In genomic region chr4:173367946-173368345, GRCh38 we compare ENCODE assay signal across 11 cellular contexts. TPM values are rescaled to one million over a fixed set of nuclear protein-coding genes. Genes with fewer than 3 reads are reported as not detected.
DNase-seq lines count a peak whose midpoint lies in the region; ATAC-seq and TF ChIP-seq lines count a peak whose summit lies in the region.
"Had no signal": no experiment of that assay in that cellular context is flagged by ENCODE, and none has a peak within 500 bp of the region (broad histone marks: within the 10 kb centered on the region; RNA-seq: fewer than 3 reads in every experiment).

No MANE protein-coding gene starts in this region.

- in situ Hi-C loops in transverse colon (cut with MboI; ENCODE audit: low pct_ligation_motif_present in 1 of 4, low pct_unique_long_range_greater_than_20kb in 1 of 4, low sequenced_read_pairs in 3 of 4) (no loop called here), gastrocnemius medialis (cut with MboI; ENCODE audit: low sequenced_read_pairs in 4 of 4) (loop anchor here in 1 of 4 donors (25.0 kb wide), 1 partner anchor 919 kb away; the partner anchor contains the start of genes CEP44 and FBXO8)

- intact Hi-C loops in OCI-LY7 (cut with micrococcal nuclease; ENCODE audit: unreplicated experiment), result loop anchor here (2.0 kb wide), 1 partner anchor 199 kb away; the partner anchor contains the start of gene GALNT7
- intact Hi-C loops in transverse colon (cut with DNase I; ENCODE audit: low total_unique reads), result no loop called here
- intact Hi-C loops in gastrocnemius medialis (cut with DNase I; ENCODE audit: low total_unique reads), result no loop called here
- intact Hi-C loops in lower leg skin (cut with DNase I; ENCODE audit: low total_unique reads), result no loop called here

- 49 to 54% methylated on average over 3 to 4 of the region's 4 CpGs for WGBS in transverse colon (ENCODE audit: low coverage in 1 of 2), 2 donors
- WGBS in lower leg skin, 2 donors, result 47 to 49% methylated on average over 4 of the region's 4 CpGs

- peak overlapping the region; percentile 58 for H3K27ac Mint-ChIP-seq in activated CD8-positive, alpha-beta memory T cell treated with anti-CD3 and anti-CD28 coated beads, Interleukin-2, amount 10 ng/mL, durations not matched to agents 7 days and 5 days
- H3K27ac Mint-ChIP-seq: B cell had no signal

- peaks cover 38% of the 10 kb centered on the region for H3K4me1 Mint-ChIP-seq in activated CD8-positive, alpha-beta memory T cell treated with anti-CD3 and anti-CD28 coated beads, Interleukin-2, amount 10 ng/mL, durations not matched to agents 7 days and 5 days

- TF ChIP-seq EP300 in transverse colon (IDR thresholded peaks at IDR 0.05; ENCODE audit: low read depth), result no peak

- H3K36me3 ChIP-seq in OCI-LY7 (ENCODE audit: insufficient read depth, low read length) (peaks cover under 1% of the 10 kb centered on the region; the same call in 1 of the 2 replicates), skeletal muscle satellite cell (ENCODE audit: insufficient read depth, low read length) (no peaks in the 10 kb centered on the region), transverse colon (no peaks in the 10 kb centered on the region), gastrocnemius medialis (no peaks in the 10 kb centered on the region)
- H3K36me3 ChIP-seq: colonic mucosa had no signal

- H3K4me2 ChIP-seq in OCI-LY7 (ENCODE audit: low read length), result peak overlapping the region; percentile 97
- peak overlapping the region; percentile 61 for H3K4me2 ChIP-seq in skeletal muscle satellite cell (ENCODE audit: low read length)

- no peak for ATAC-seq in activated CD8-positive, alpha-beta memory T cell treated with anti-CD3 and anti-CD28 coated beads, Interleukin-2, amount 10 ng/mL, durations not matched to agents 7 days and 5 days
- no peak for ATAC-seq in gastrocnemius medialis

- H3K79me2 ChIP-seq in OCI-LY7 (ENCODE audit: insufficient read depth, low read depth, low read length), result peaks cover 44% of the 10 kb centered on the region

- H3K27ac ChIP-seq in OCI-LY7 (ENCODE audit: low read depth, low read length, poor library complexity, severe bottlenecking), result peak overlapping the region; percentile 32
- peak overlapping the region in 2 of 4 donors; percentile 98 to 99 for H3K27ac ChIP-seq in transverse colon
- peak overlapping the region in 1 of 4 donors; percentile 8 for H3K27ac ChIP-seq in gastrocnemius medialis
- H3K27ac ChIP-seq: colonic mucosa had no signal

- no peaks in the 10 kb centered on the region for H3K9me3 Mint-ChIP-seq in activated CD8-positive, alpha-beta memory T cell treated with anti-CD3 and anti-CD28 coated beads, Interleukin-2, amount 10 ng/mL, durations not matched to agents 7 days and 5 days (ENCODE audit: low read depth)

- peak overlapping the region; percentile 42; the same call in 1 of the 2 replicates for H2AFZ ChIP-seq in OCI-LY7 (ENCODE audit: low read length)

- peak overlapping the region; percentile 83 for H3K4me3 ChIP-seq in OCI-LY7 (ENCODE audit: low read depth, low read length, poor library complexity, severe bottlenecking)
- no peak overlapping the region for H3K4me3 ChIP-seq in skeletal muscle satellite cell (ENCODE audit: low read length)
- no peak overlapping the region for H3K4me3 ChIP-seq in transverse colon
- no peak overlapping the region for H3K4me3 ChIP-seq in gastrocnemius medialis
- H3K4me3 ChIP-seq in lower leg skin (ENCODE audit: low read depth, poor library complexity, severe bottlenecking), result no peak overlapping the region
- H3K4me3 ChIP-seq: colonic mucosa had no signal

- no peak overlapping the region for H3K9ac ChIP-seq in skeletal muscle satellite cell (ENCODE audit: low read depth, low read length)

- peak overlapping the region; percentile 57 for H3K4me3 Mint-ChIP-seq in activated CD8-positive, alpha-beta memory T cell treated with anti-CD3 and anti-CD28 coated beads, Interleukin-2, amount 10 ng/mL, durations not matched to agents 7 days and 5 days
- H3K4me3 Mint-ChIP-seq: B cell had no signal

- TF ChIP-seq CTCF in OCI-LY7 (conservative IDR thresholded peaks at IDR 0.05; ENCODE audit: low read length), result no peak
- TF ChIP-seq CTCF in transverse colon (IDR thresholded peaks at IDR 0.05), result no peak
- no peak for TF ChIP-seq CTCF in gastrocnemius medialis (IDR thresholded peaks at IDR 0.05 in 4 of 5, conservative IDR thresholded peaks at IDR 0.05 in 1 of 5)
- no peak for TF ChIP-seq CTCF in lower leg skin (IDR thresholded peaks at IDR 0.05)

- no peak for DNase-seq in activated CD8-positive, alpha-beta memory T cell treated with anti-CD3 and anti-CD28 coated beads, Interleukin-2, amount 10 ng/mL, durations not matched to agents 7 days and 5 days
- DNase-seq in activated CD8-positive, alpha-beta memory T cell treated with anti-CD3 and anti-CD28 coated beads for 24 hours, result no peak
- peak; percentile 7 for DNase-seq in OCI-LY7 (ENCODE audit: low spot score)
- DNase-seq in dermis blood vessel endothelial cell, result peak; percentile 17
- no peak for DNase-seq in transverse colon
- no peak for DNase-seq in gastrocnemius medialis
- no peak for DNase-seq in lower leg skin (ENCODE audit: low spot score in 2 of 2)
- DNase-seq: colonic mucosa had no signal

- H3K36me3 Mint-ChIP-seq in activated CD8-positive, alpha-beta memory T cell treated with anti-CD3 and anti-CD28 coated beads, Interleukin-2, amount 10 ng/mL, durations not matched to agents 7 days and 5 days, result peaks cover 11% of the 10 kb centered on the region

- POLR2A ChIA-PET in OCI-LY7 (lab: Charles Lee), result interaction anchor here (0.7 to 13.3 kb wide), 8 partner anchors 10 to 197 kb away, joined by 3 to 336 read pairs (median 4); partner anchors contain the start of gene HMGB2

- H3K9me3 ChIP-seq in OCI-LY7 (ENCODE audit: low read length) (no peaks in the 10 kb centered on the region), skeletal muscle satellite cell (replicated peaks; ENCODE audit: low read length) (no peaks in the 10 kb centered on the region), transverse colon (no peaks in the 10 kb centered on the region), gastrocnemius medialis (no peaks in the 10 kb centered on the region)
- H3K9me3 ChIP-seq: colonic mucosa had no signal

- H3K27me3 Mint-ChIP-seq in activated CD8-positive, alpha-beta memory T cell treated with anti-CD3 and anti-CD28 coated beads, Interleukin-2, amount 10 ng/mL, durations not matched to agents 7 days and 5 days, result no peaks in the 10 kb centered on the region
- H3K27me3 Mint-ChIP-seq: B cell had no signal

- H3K4me1 ChIP-seq in OCI-LY7 (ENCODE audit: insufficient read depth, low read length, poor library complexity, severe bottlenecking) (peaks cover 30% of the 10 kb centered on the region), skeletal muscle satellite cell (ENCODE audit: control insufficient read depth, insufficient read depth, low read length) (peaks cover 16% of the 10 kb centered on the region), transverse colon (peaks cover 0 to 19% (median 5%) of the 10 kb centered on the region in 4 donors), gastrocnemius medialis (peaks cover 0 to 7% of the 10 kb centered on the region in 2 donors)
- H3K4me1 ChIP-seq: colonic mucosa had no signal

- no TSS peak for BruUV-seq in OCI-LY7 (replicated peaks; lab: Mats Ljungman, UMichigan)

- CTCF ChIA-PET in activated CD8-positive, alpha-beta memory T cell treated with anti-CD3 and anti-CD28 coated beads, Interleukin-2, amount 10 ng/mL, durations not matched to agents 7 days and 5 days (lab: Charles Lee), result interaction anchor here (1.0 to 7.1 kb wide), 4 partner anchors 11 to 49 kb away, joined by 3 to 55 read pairs (median 4); partner anchors contain the start of gene HMGB2
- CTCF ChIA-PET in OCI-LY7 (lab: Charles Lee; ENCODE audit: unreplicated experiment), result interaction anchor here (0.7 to 1.0 kb wide), 2 partner anchors 33 to 66 kb away, joined by 3 to 4 read pairs; partner anchors contain the start of gene HMGB2

- TF ChIP-seq POLR2A in transverse colon (IDR thresholded peaks at IDR 0.05) (no peak), gastrocnemius medialis (IDR thresholded peaks at IDR 0.05) (no peak), lower leg skin (IDR thresholded peaks at IDR 0.05) (no peak)

- peaks cover 1% of the 10 kb centered on the region; the same call in 1 of the 2 replicates for H4K20me1 ChIP-seq in OCI-LY7 (ENCODE audit: insufficient read depth, low read length)

- no peaks in the 10 kb centered on the region for H3K9me2 ChIP-seq in OCI-LY7 (ENCODE audit: insufficient read depth, low read length)

- H3K27me3 ChIP-seq in skeletal muscle satellite cell (ENCODE audit: control insufficient read depth, insufficient read depth, low read length) (no peaks in the 10 kb centered on the region), transverse colon (no peaks in the 10 kb centered on the region), gastrocnemius medialis (no peaks in the 10 kb centered on the region)
- H3K27me3 ChIP-seq: colonic mucosa had no signal

RNA-seq across cellular contexts. Expression of gene SAP30, which starts 2.8 kb away (rescaled TPM):
- total RNA-seq in activated CD8-positive, alpha-beta memory T cell treated with anti-CD3 and anti-CD28 coated beads, Interleukin-2, amount 10 ng/mL, durations not matched to agents 7 days and 5 days, result 10 to 100 TPM; 32.7 to 34.0 TPM
- 63.5 and 86.2 TPM in 2 replicates for total RNA-seq in OCI-LY7 (2014; rRNA removed; shearing (Covaris generic))
- total RNA-seq in OCI-LY7 (2022) (49.3 and 56.0 TPM in 2 replicates), dermis blood vessel endothelial cell (27.7 and 35.7 TPM in 2 replicates), transverse colon (10 to 100 TPM in 3 of 4 donors, 1 to 10 TPM in 1; 3.8 to 15.3 (median 14.7) TPM), gastrocnemius medialis (10 to 100 TPM; 13.3 to 24.8 (median 18.2) TPM), lower leg skin (10 to 100 TPM; 14.4 to 25.1 (median 18.3) TPM)
- 20.8 and 37.1 TPM in 2 replicates for total RNA-seq in skeletal muscle satellite cell (2012; rRNA removed)

RNA-seq across cellular contexts. Expression of gene SCRG1, which starts 31.0 kb away (rescaled TPM):
- total RNA-seq in activated CD8-positive, alpha-beta memory T cell treated with anti-CD3 and anti-CD28 coated beads, Interleukin-2, amount 10 ng/mL, durations not matched to agents 7 days and 5 days, result not detected
- total RNA-seq in OCI-LY7 (2014; rRNA removed; shearing (Covaris generic)), result not detected in 2 replicates
- total RNA-seq in OCI-LY7 (2022) (not detected in 2 replicates), dermis blood vessel endothelial cell (under 0.01 TPM in 1 of 2 replicates, not detected in the other), transverse colon (1 to 10 TPM in 2 of 4 donors, under 1 TPM in 2; 0.32 to 1.4 (median 1.0) TPM), gastrocnemius medialis (not detected), lower leg skin (under 1 TPM in 1 of 4 donors, not detected in 3; 0.71 TPM)
- under 0.01 and 0.66 TPM in 2 replicates for total RNA-seq in skeletal muscle satellite cell (2012; rRNA removed)
- total RNA-seq: B cell, NCI-H460 had no signal

RNA-seq across cellular contexts. Expression of gene HMGB2, which starts 33.8 kb away (rescaled TPM):
- total RNA-seq in activated CD8-positive, alpha-beta memory T cell treated with anti-CD3 and anti-CD28 coated beads, Interleukin-2, amount 10 ng/mL, durations not matched to agents 7 days and 5 days, result 100 to 1,000 TPM; 646 to 837 TPM
- total RNA-seq in OCI-LY7 (2014; rRNA removed; shearing (Covaris generic)), result 697 and 1,101 TPM in 2 replicates
- total RNA-seq in OCI-LY7 (2022), result 810 and 934 TPM in 2 replicates
- 90.9 and 215 TPM in 2 replicates for total RNA-seq in dermis blood vessel endothelial cell
- total RNA-seq in skeletal muscle satellite cell (2012; rRNA removed), result 46.3 and 64.9 TPM in 2 replicates
- 10 to 100 TPM in 3 of 4 donors, 1 to 10 TPM in 1; 9.4 to 34.9 (median 29.1) TPM for total RNA-seq in transverse colon
- total RNA-seq in gastrocnemius medialis, result 10 to 100 TPM in 3 of 4 donors, 1 to 10 TPM in 1; 4.1 to 61.6 (median 21.2) TPM
- 10 to 100 TPM; 26.2 to 52.3 (median 42.3) TPM for total RNA-seq in lower leg skin

Comparison
In these comparisons a context has a peak if more than half of its experiments do, and no peak if none do; other contexts are left out.
1. DNase-seq: peak in OCI-LY7 (single experiment) and dermis blood vessel endothelial cell (single experiment); none in activated CD8-positive, alpha-beta memory T cell treated with anti-CD3 and anti-CD28 coated beads, Interleukin-2, amount 10 ng/mL, durations not matched to agents 7 days and 5 days (single experiment), activated CD8-positive, alpha-beta memory T cell treated with anti-CD3 and anti-CD28 coated beads for 24 hours (single experiment), transverse colon (single experiment), gastrocnemius medialis (0 of 2) and lower leg skin (0 of 2).